Comparison of ENCODE assay signal across 27 cellular contexts in genomic region chr2:241870081-241870541, GRCh38. TPM values are rescaled to one million over a fixed set of nuclear protein-coding genes. Genes with fewer than 3 reads are reported as not detected.
DNase-seq lines count a peak whose midpoint lies in the region; ATAC-seq and TF ChIP-seq lines count a peak whose summit lies in the region.
"Had no signal": no experiment of that assay in that cellular context is flagged by ENCODE, and none has a peak within 500 bp of the region (broad histone marks: within the 10 kb centered on the region; RNA-seq: fewer than 3 reads in every experiment).

No MANE protein-coding gene starts in this region.

- WGBS in GM23248 (ENCODE audit: low coverage in 1 of 2, low lambda C conversion rate in 2 of 2, missing lambda C conversion rate in 2 of 2), 2 experiments: 83 to 90% methylated on average over 28 of the region's 28 CpGs

- peak overlapping the region; percentile 86; the same call in 1 of the 2 replicates for H3K27ac ChIP-seq in BLaER1
- no peak overlapping the region for H3K27ac ChIP-seq in GM23248
- H3K27ac ChIP-seq in ascending aorta: no peak overlapping the region
- H3K27ac ChIP-seq: gastroesophageal sphincter, left lung, tibial artery had no signal

- no peaks in the 10 kb centered on the region for H3F3A ChIP-seq in GM23248 (ENCODE audit: insufficient read depth)

- H3K36me3 ChIP-seq in BLaER1 (no peaks in the 10 kb centered on the region), GM23248 (ENCODE audit: low read depth) (no peaks in the 10 kb centered on the region), ascending aorta (no peaks in the 10 kb centered on the region)
- H3K36me3 ChIP-seq: gastroesophageal sphincter, left lung, stomach, tibial artery had no signal

- peaks cover 15% of the 10 kb centered on the region for H3K9me3 ChIP-seq in BLaER1
- H3K9me3 ChIP-seq in GM23248 (ENCODE audit: low read depth): no peaks in the 10 kb centered on the region
- no peaks in the 10 kb centered on the region for H3K9me3 ChIP-seq in ascending aorta
- H3K9me3 ChIP-seq: gastroesophageal sphincter, left lung, stomach, tibial artery had no signal

- no peaks in the 10 kb centered on the region for H3K79me2 ChIP-seq in GM23248 (ENCODE audit: insufficient read depth)

- in situ Hi-C loops in GM23248 (cut with MboI): no loop called here

- H3K4me2 ChIP-seq in BLaER1: peak overlapping the region; percentile 100
- H3K4me2 ChIP-seq in GM23248 (ENCODE audit: unreplicated experiment): no peak overlapping the region
- H3K4me2 ChIP-seq: smooth muscle cell had no signal

- peaks cover 7% of the 10 kb centered on the region; the same call in 1 of the 2 replicates for H3K27me3 ChIP-seq in BLaER1
- H3K27me3 ChIP-seq in GM23248 (replicated peaks; ENCODE audit: insufficient read depth): peaks cover 16% of the 10 kb centered on the region
- peaks cover 4% of the 10 kb centered on the region for H3K27me3 ChIP-seq in ascending aorta

- no peaks in the 10 kb centered on the region for H3K9me2 ChIP-seq in GM23248 (ENCODE audit: insufficient read depth)

- H4K20me1 ChIP-seq in BLaER1 (no peaks in the 10 kb centered on the region), GM23248 (ENCODE audit: insufficient read depth) (no peaks in the 10 kb centered on the region)

- H3K9ac ChIP-seq in BLaER1 (no peak overlapping the region; the same call in 1 of the 2 replicates), GM23248 (no peak overlapping the region)

- no peak for ATAC-seq in left ventricle myocardium superior
- ATAC-seq: gastroesophageal sphincter; left lung; naive thymus-derived CD4-positive, alpha-beta T cell had no signal

- DNase-seq in NCI-H2081 (lab: John Stamatoyannopoulos, UW) (peak; percentile 15 to 63), NCI-H2081 treated with DMSO at 0.1 percent for 48 hours (lab: John Stamatoyannopoulos, UW) (no peak), NCI-H1694 treated with DMSO at 0.1 percent for 48 hours (lab: John Stamatoyannopoulos, UW) (peak; percentile 73), left ventricle myocardium superior (peak; percentile 32), D341Med (ENCODE audit: low spot score) (no peak), GM23248 (no peak), ascending aorta (ENCODE audit: low spot score in 2 of 2) (no peak)
- DNase-seq: activated CD4-positive, alpha-beta T cell treated with anti-CD3 and anti-CD28 coated beads for 4 hours; activated effector memory CD4-positive, alpha-beta T cell treated with anti-CD3 and anti-CD28 coated beads, Interleukin-2, amount 50 U/mL, for 16 hours; activated naive CD8-positive, alpha-beta T cell treated with anti-CD3 and anti-CD28 coated beads, Interleukin-2, amount 10 ng/mL, durations not matched to agents 7 days and 5 days; activated T-cell treated with anti-CD3 and anti-CD28 coated beads for 4 hours; AML-193; GF-D8; naive thymus-derived CD4-positive, alpha-beta T cell; OCI-M1; retina; stimulated activated CD4-positive, alpha-beta T cell treated with anti-CD3 and anti-CD28 coated beads, Interleukin-2, amount 100 ng/mL, for 24 hours; stomach; tibial artery had no signal

- no peak for TF ChIP-seq CTCF in ascending aorta (IDR thresholded peaks at IDR 0.05)

- H3K4me3 ChIP-seq in BLaER1: no peak overlapping the region
- no peak overlapping the region for H3K4me3 ChIP-seq in GM23248
- H3K4me3 ChIP-seq in ascending aorta: no peak overlapping the region
- H3K4me3 ChIP-seq: gastroesophageal sphincter, left lung, smooth muscle cell, stomach, tibial artery had no signal

- no peak overlapping the region for H2AFZ ChIP-seq in GM23248

- H3K4me1 ChIP-seq in BLaER1 (peaks cover 93% of the 10 kb centered on the region), GM23248 (ENCODE audit: insufficient read depth) (no peaks in the 10 kb centered on the region), ascending aorta (no peaks in the 10 kb centered on the region)
- H3K4me1 ChIP-seq: left lung had no signal

- intact Hi-C loops in left ventricle myocardium superior (cut with micrococcal nuclease) (no loop called here), ascending aorta (cut with DNase I) (no loop called here)

RNA-seq across cellular contexts. Expression of gene RTP5, which starts 0.6 kb away (rescaled TPM):
- total RNA-seq in left ventricle myocardium superior (not detected), ascending aorta (not detected)
- total RNA-seq in GM23248 (2014; rRNA removed; shearing (Covaris generic)): not detected in 2 replicates
- polyA plus RNA-seq in GM23248 (2016; fragmentation: Nextera tagmentation; extraction: Ambion mirVana): not detected in 2 replicates
- total RNA-seq: fibroblast of lung, gastroesophageal sphincter, H7, osteocyte, smooth muscle cell had no signal
- polyA plus RNA-seq: fibroblast of lung; immature natural killer cell; naive thymus-derived CD4-positive, alpha-beta T cell; smooth muscle cell had no signal

RNA-seq across cellular contexts. Expression of gene PDCD1, which starts 11.4 kb away (rescaled TPM):
- 1.4 TPM for total RNA-seq in left ventricle myocardium superior
- total RNA-seq in GM23248 (2014; rRNA removed; shearing (Covaris generic)): not detected in 2 replicates
- not detected in 2 replicates for polyA plus RNA-seq in GM23248 (2016; fragmentation: Nextera tagmentation; extraction: Ambion mirVana)
- total RNA-seq in ascending aorta: not detected
- total RNA-seq: fibroblast of lung, osteocyte, smooth muscle cell had no signal
- polyA plus RNA-seq: fibroblast of lung, smooth muscle cell had no signal

Comparison
In these comparisons a context has a peak if more than half of its experiments do, and no peak if none do; other contexts are left out.
1. DNase-seq: peak in NCI-H2081 (2 of 2), NCI-H1694 treated with DMSO at 0.1 percent for 48 hours (single experiment) and left ventricle myocardium superior (single experiment); none in NCI-H2081 treated with DMSO at 0.1 percent for 48 hours (single experiment), D341Med (single experiment), GM23248 (single experiment) and ascending aorta (0 of 2).